19 cellular contexts compared by ENCODE assay signal in genomic region chr1:161218301-161219077, GRCh38. TPM values are rescaled to one million over a fixed set of nuclear protein-coding genes. Genes with fewer than 3 reads are reported as not detected.
DNase-seq lines count a peak whose midpoint lies in the region; ATAC-seq and TF ChIP-seq lines count a peak whose summit lies in the region.
"Had no signal": no experiment of that assay in that cellular context is flagged by ENCODE, and none has a peak within 500 bp of the region (broad histone marks: within the 10 kb centered on the region; RNA-seq: fewer than 3 reads in every experiment).

No MANE protein-coding gene starts in this region.

- H3K4me3 Mint-ChIP-seq in activated CD4-positive, alpha-beta T cell treated with anti-CD3 and anti-CD28 coated beads, Interleukin-2, amount 10 ng/mL, durations not matched to agents 7 days and 5 days: no peak overlapping the region
- no peak overlapping the region for H3K4me3 Mint-ChIP-seq in activated T-helper 17 cell treated with anti-CD3 and anti-CD28 coated beads, Interleukin-2, amount 50 U/mL, for 72 hours
- H3K4me3 Mint-ChIP-seq: activated CD4-positive, alpha-beta memory T cell treated with anti-CD3 and anti-CD28 coated beads for 36 hours; T-helper 1 cell treated with Interleukin-12 subunit alpha and Interleukin-12 subunit beta and Interleukin-4 antibody, amounts not matched to agents 30 μg/mL and 1 μg/mL, for 36 hours had no signal

- CTCF ChIA-PET in activated CD4-positive, alpha-beta T cell treated with anti-CD3 and anti-CD28 coated beads, Interleukin-2, amount 10 ng/mL, durations not matched to agents 7 days and 5 days (lab: Charles Lee): interaction anchor here (1.1 to 3.6 kb wide), 6 partner anchors 9 to 164 kb away, joined by 3 to 21 read pairs (median 4); partner anchors contain the start of gene NDUFS2

- peak overlapping the region; percentile 82 for H3K27ac Mint-ChIP-seq in activated CD4-positive, alpha-beta T cell treated with anti-CD3 and anti-CD28 coated beads, Interleukin-2, amount 10 ng/mL, durations not matched to agents 7 days and 5 days
- peak overlapping the region; percentile 79 for H3K27ac Mint-ChIP-seq in activated T-helper 17 cell treated with anti-CD3 and anti-CD28 coated beads, Interleukin-2, amount 50 U/mL, for 72 hours
- H3K27ac Mint-ChIP-seq: T-helper 1 cell treated with Interleukin-12 subunit alpha and Interleukin-12 subunit beta and Interleukin-4 antibody, amounts not matched to agents 30 μg/mL and 1 μg/mL, for 36 hours had no signal

- WGBS in suprapubic skin: 67% methylated on average over 8 of the region's 8 CpGs

- H3K27me3 Mint-ChIP-seq in activated CD4-positive, alpha-beta T cell treated with anti-CD3 and anti-CD28 coated beads, Interleukin-2, amount 10 ng/mL, durations not matched to agents 7 days and 5 days: no peaks in the 10 kb centered on the region
- H3K27me3 Mint-ChIP-seq in activated T-helper 17 cell treated with anti-CD3 and anti-CD28 coated beads, Interleukin-2, amount 50 U/mL, for 72 hours: no peaks in the 10 kb centered on the region
- H3K27me3 Mint-ChIP-seq: activated CD4-positive, alpha-beta memory T cell treated with anti-CD3 and anti-CD28 coated beads for 36 hours had no signal

- no peak for TF ChIP-seq POLR2A in suprapubic skin (IDR thresholded peaks at IDR 0.05)

- H3K9me3 ChIP-seq in lower lobe of right lung (no peaks in the 10 kb centered on the region), suprapubic skin (no peaks in the 10 kb centered on the region)

- TF ChIP-seq CTCF in lower lobe of right lung (IDR thresholded peaks at IDR 0.05) (no peak), suprapubic skin (IDR thresholded peaks at IDR 0.05) (no peak), foreskin keratinocyte (conservative IDR thresholded peaks at IDR 0.05) (no peak)

- H3K27me3 ChIP-seq in lower lobe of right lung (ENCODE audit: low read depth) (no peaks in the 10 kb centered on the region), suprapubic skin (no peaks in the 10 kb centered on the region), foreskin keratinocyte (no peaks in the 10 kb centered on the region)

- peaks cover 50% of the 10 kb centered on the region for H3K4me1 Mint-ChIP-seq in activated CD4-positive, alpha-beta T cell treated with anti-CD3 and anti-CD28 coated beads, Interleukin-2, amount 10 ng/mL, durations not matched to agents 7 days and 5 days
- peaks cover 8% of the 10 kb centered on the region for H3K4me1 Mint-ChIP-seq in activated T-helper 17 cell treated with anti-CD3 and anti-CD28 coated beads, Interleukin-2, amount 50 U/mL, for 72 hours

- H3K9me3 Mint-ChIP-seq in activated CD4-positive, alpha-beta T cell treated with anti-CD3 and anti-CD28 coated beads, Interleukin-2, amount 10 ng/mL, durations not matched to agents 7 days and 5 days: no peaks in the 10 kb centered on the region
- H3K9me3 Mint-ChIP-seq in activated T-helper 17 cell treated with anti-CD3 and anti-CD28 coated beads, Interleukin-2, amount 50 U/mL, for 72 hours: no peaks in the 10 kb centered on the region
- H3K9me3 Mint-ChIP-seq: activated CD4-positive, alpha-beta memory T cell treated with anti-CD3 and anti-CD28 coated beads for 36 hours; T-helper 1 cell treated with Interleukin-12 subunit alpha and Interleukin-12 subunit beta and Interleukin-4 antibody, amounts not matched to agents 30 μg/mL and 1 μg/mL, for 36 hours had no signal

- H3K27ac ChIP-seq in lower lobe of right lung (peak overlapping the region; percentile 85), suprapubic skin (no peak overlapping the region), foreskin keratinocyte (no peak overlapping the region)

- intact Hi-C loops in lower lobe of right lung (cut with DNase I): no loop called here

- peaks cover 17% of the 10 kb centered on the region for H3K36me3 Mint-ChIP-seq in activated CD4-positive, alpha-beta T cell treated with anti-CD3 and anti-CD28 coated beads, Interleukin-2, amount 10 ng/mL, durations not matched to agents 7 days and 5 days (ENCODE audit: low read depth)
- H3K36me3 Mint-ChIP-seq in activated T-helper 17 cell treated with anti-CD3 and anti-CD28 coated beads, Interleukin-2, amount 50 U/mL, for 72 hours (ENCODE audit: low read depth): peaks cover 19% of the 10 kb centered on the region

- DNase-seq in activated CD4-positive, alpha-beta T cell treated with anti-CD3 and anti-CD28 coated beads, Interleukin-2, amount 10 ng/mL, durations not matched to agents 7 days and 5 days: no peak
- DNase-seq in activated CD4-positive, alpha-beta T cell treated with anti-CD3 and anti-CD28 coated beads, Interleukin-2, amount 50 U/mL, for 4 hours: no peak
- no peak for DNase-seq in lower lobe of right lung
- DNase-seq in suprapubic skin (ENCODE audit: low spot score in 2 of 2): no peak
- no peak for DNase-seq in A172 (ENCODE audit: low spot score)
- DNase-seq in foreskin keratinocyte: no peak
- DNase-seq: activated CD4-positive, alpha-beta memory T cell treated with anti-CD3 and anti-CD28 coated beads for 36 hours; activated effector memory CD4-positive, alpha-beta T cell treated with anti-CD3 and anti-CD28 coated beads, Interleukin-2, amount 50 U/mL, for 16 hours; NCI-H2029; NCI-H69; stimulated activated CD4-positive, alpha-beta T cell treated with anti-CD3 and anti-CD28 coated beads, Interleukin-4, amount 100 ng/mL, for 1 hour had no signal

- ATAC-seq in activated T-helper 17 cell treated with anti-CD3 and anti-CD28 coated beads, Interleukin-2, amount 50 U/mL, for 72 hours (replicated peaks): no peak
- ATAC-seq in lower lobe of right lung (no peak), foreskin keratinocyte (no peak), HG03354 (IDR thresholded peaks at IDR 0.05; ENCODE audit: poor library complexity, severe bottlenecking, unreplicated experiment) (no peak)
- ATAC-seq: HCT116 had no signal

- H3K36me3 ChIP-seq in lower lobe of right lung (peaks cover 14% of the 10 kb centered on the region), suprapubic skin (peaks cover 18% of the 10 kb centered on the region)

- H3K4me3 ChIP-seq in lower lobe of right lung (peak overlapping the region; percentile 52), suprapubic skin (peak overlapping the region; percentile 39)

- TF ChIP-seq EP300 in suprapubic skin (IDR thresholded peaks at IDR 0.05): no peak

- POLR2A ChIA-PET in activated CD4-positive, alpha-beta T cell treated with anti-CD3 and anti-CD28 coated beads, Interleukin-2, amount 10 ng/mL, durations not matched to agents 7 days and 5 days (lab: Charles Lee): no interaction called here

- no peaks in the 10 kb centered on the region for H3K4me1 ChIP-seq in lower lobe of right lung
- no peaks in the 10 kb centered on the region for H3K4me1 ChIP-seq in suprapubic skin
- H3K4me1 ChIP-seq in foreskin keratinocyte: no peaks in the 10 kb centered on the region

RNA-seq across cellular contexts. Expression of gene FCER1G, which starts 3.4 kb away (rescaled TPM):
- total RNA-seq in activated CD4-positive, alpha-beta T cell treated with anti-CD3 and anti-CD28 coated beads, Interleukin-2, amount 10 ng/mL, durations not matched to agents 7 days and 5 days: 1 to 10 TPM; 1.8 to 3.0 TPM
- 1 to 10 TPM; 1.1 to 2.2 TPM for total RNA-seq in activated T-helper 17 cell treated with anti-CD3 and anti-CD28 coated beads, Interleukin-2, amount 50 U/mL, for 72 hours
- total RNA-seq in lower lobe of right lung: 283 TPM
- total RNA-seq in suprapubic skin: 10 to 100 TPM in 1 of 4 donors, 1 to 10 TPM in 2, not detected in 1; 2.3 to 12.6 (median 4.6) TPM
- not detected in 2 replicates for total RNA-seq in A172 (2014; rRNA removed; shearing (Covaris generic))
- 0.27 and 0.35 TPM in 2 replicates for total RNA-seq in foreskin keratinocyte
- 0.27 and 0.43 TPM in 2 replicates for polyA plus RNA-seq in foreskin keratinocyte
- total RNA-seq: glomerular endothelial cell, RPMI7951 had no signal

RNA-seq across cellular contexts. Expression of gene APOA2, which starts 4.9 kb away (rescaled TPM):
- not detected for total RNA-seq in activated CD4-positive, alpha-beta T cell treated with anti-CD3 and anti-CD28 coated beads, Interleukin-2, amount 10 ng/mL, durations not matched to agents 7 days and 5 days
- total RNA-seq in activated T-helper 17 cell treated with anti-CD3 and anti-CD28 coated beads, Interleukin-2, amount 50 U/mL, for 72 hours: not detected
- total RNA-seq in lower lobe of right lung: not detected
- 10 to 100 TPM in 1 of 4 donors, not detected in 3; 29.6 TPM for total RNA-seq in suprapubic skin
- total RNA-seq in A172 (2014; rRNA removed; shearing (Covaris generic)): not detected in 2 replicates
- total RNA-seq in foreskin keratinocyte: not detected in 2 replicates
- polyA plus RNA-seq in foreskin keratinocyte: not detected in 2 replicates
- total RNA-seq: activated CD4-positive, alpha-beta memory T cell treated with anti-CD3 and anti-CD28 coated beads for 36 hours; cardiac septum; glomerular endothelial cell; kidney; RPMI7951 had no signal

RNA-seq across cellular contexts. Expression of gene TOMM40L, which starts 7.4 kb away (rescaled TPM):
- total RNA-seq in activated CD4-positive, alpha-beta T cell treated with anti-CD3 and anti-CD28 coated beads, Interleukin-2, amount 10 ng/mL, durations not matched to agents 7 days and 5 days: 10 to 100 TPM; 16.7 to 17.3 TPM
- total RNA-seq in activated T-helper 17 cell treated with anti-CD3 and anti-CD28 coated beads, Interleukin-2, amount 50 U/mL, for 72 hours: 10 to 100 TPM in 1 of 2 donors, 1 to 10 TPM in 1; 9.2 to 20.2 TPM
- total RNA-seq in lower lobe of right lung: 11.6 TPM
- 10 to 100 TPM in 2 of 4 donors, 1 to 10 TPM in 2; 6.7 to 21.0 (median 8.7) TPM for total RNA-seq in suprapubic skin
- 16.1 and 16.8 TPM in 2 replicates for total RNA-seq in A172 (2014; rRNA removed; shearing (Covaris generic))
- total RNA-seq in foreskin keratinocyte: 20.3 and 20.8 TPM in 2 replicates
- polyA plus RNA-seq in foreskin keratinocyte: 15.3 and 16.5 TPM in 2 replicates

RNA-seq across cellular contexts. Expression of gene NDUFS2, which starts 16.3 kb away (rescaled TPM):
- total RNA-seq in activated CD4-positive, alpha-beta T cell treated with anti-CD3 and anti-CD28 coated beads, Interleukin-2, amount 10 ng/mL, durations not matched to agents 7 days and 5 days: 10 to 100 TPM; 74.2 to 82.1 TPM
- total RNA-seq in activated T-helper 17 cell treated with anti-CD3 and anti-CD28 coated beads, Interleukin-2, amount 50 U/mL, for 72 hours: 100 to 1,000 TPM in 1 of 2 donors, 10 to 100 TPM in 1; 96.5 to 102 TPM
- total RNA-seq in lower lobe of right lung (66.3 TPM), suprapubic skin (100 to 1,000 TPM in 3 of 4 donors, 10 to 100 TPM in 1; 99.1 to 132 (median 112) TPM), foreskin keratinocyte (90.5 and 96.5 TPM in 2 replicates)
- total RNA-seq in A172 (2014; rRNA removed; shearing (Covaris generic)): 179 and 197 TPM in 2 replicates
- polyA plus RNA-seq in foreskin keratinocyte: 91.8 and 96.5 TPM in 2 replicates

RNA-seq across cellular contexts. Expression of gene NR1I3, which starts 19.5 kb away (rescaled TPM):
- total RNA-seq in activated CD4-positive, alpha-beta T cell treated with anti-CD3 and anti-CD28 coated beads, Interleukin-2, amount 10 ng/mL, durations not matched to agents 7 days and 5 days: not detected
- not detected for total RNA-seq in activated T-helper 17 cell treated with anti-CD3 and anti-CD28 coated beads, Interleukin-2, amount 50 U/mL, for 72 hours
- not detected for total RNA-seq in lower lobe of right lung
- total RNA-seq in suprapubic skin: 1 to 10 TPM in 1 of 4 donors, not detected in 3; 1.2 TPM
- 0.50 TPM in 1 of 2 replicates, not detected in the other for total RNA-seq in A172 (2014; rRNA removed; shearing (Covaris generic))
- total RNA-seq in foreskin keratinocyte: not detected in 2 replicates
- polyA plus RNA-seq in foreskin keratinocyte: 0.07 TPM in 1 of 2 replicates, not detected in the other
- total RNA-seq: activated CD4-positive, alpha-beta memory T cell treated with anti-CD3 and anti-CD28 coated beads for 36 hours; cardiac septum; glomerular endothelial cell; kidney; RPMI7951 had no signal

Comparison
In these comparisons a context has a peak if more than half of its experiments do, and no peak if none do; other contexts are left out.
1. RNA of gene FCER1G, which starts 3.4 kb away (total RNA-seq): 283 TPM in lower lobe of right lung (single experiment); 2.3 to 12.6 TPM in suprapubic skin, 1.8 to 3.0 TPM in activated CD4-positive, alpha-beta T cell treated with anti-CD3 and anti-CD28 coated beads, Interleukin-2, amount 10 ng/mL, durations not matched to agents 7 days and 5 days, 1.1 to 2.2 TPM in activated T-helper 17 cell treated with anti-CD3 and anti-CD28 coated beads, Interleukin-2, amount 50 U/mL, for 72 hours, 0.27 to 0.35 TPM in foreskin keratinocyte and not detected in A172; every median in the first group is over 10 times any median in the second.